Comparison of ENCODE assay signal across 1 cellular context in the genomic region with DNA sequence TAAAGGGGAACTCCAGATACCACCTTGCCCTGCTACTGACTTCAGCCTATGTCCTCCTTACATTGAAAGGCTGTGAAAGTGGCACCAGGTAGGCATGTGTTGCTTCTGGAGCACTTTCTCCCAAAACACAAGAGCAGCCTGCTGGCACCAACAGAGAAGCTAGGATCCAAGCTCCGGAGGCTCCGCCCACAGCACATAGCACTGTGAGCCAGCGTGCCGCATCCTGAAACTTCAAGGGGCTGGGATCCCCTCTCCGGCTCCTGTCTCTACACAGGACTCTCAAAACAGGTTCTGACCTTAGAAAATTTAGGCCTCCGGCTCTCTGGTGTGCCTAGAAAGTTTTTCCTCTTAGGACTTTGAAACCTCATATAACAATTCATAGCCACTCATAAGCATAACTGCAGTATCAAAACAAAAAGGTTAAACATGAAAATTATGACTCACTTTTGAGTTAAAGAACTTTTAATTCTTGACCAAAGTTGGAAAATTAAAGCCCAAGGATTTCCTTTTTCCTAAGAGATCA.
TF ChIP-seq lines count a peak whose summit lies in the region.

No MANE protein-coding gene starts in this region.

TF ChIP-seq in WTC11, 78 proteins besides CTCF, POLR2A, EP300 and RAD21 (continued from another document):
- TF ChIP-seq, protein P1, sequence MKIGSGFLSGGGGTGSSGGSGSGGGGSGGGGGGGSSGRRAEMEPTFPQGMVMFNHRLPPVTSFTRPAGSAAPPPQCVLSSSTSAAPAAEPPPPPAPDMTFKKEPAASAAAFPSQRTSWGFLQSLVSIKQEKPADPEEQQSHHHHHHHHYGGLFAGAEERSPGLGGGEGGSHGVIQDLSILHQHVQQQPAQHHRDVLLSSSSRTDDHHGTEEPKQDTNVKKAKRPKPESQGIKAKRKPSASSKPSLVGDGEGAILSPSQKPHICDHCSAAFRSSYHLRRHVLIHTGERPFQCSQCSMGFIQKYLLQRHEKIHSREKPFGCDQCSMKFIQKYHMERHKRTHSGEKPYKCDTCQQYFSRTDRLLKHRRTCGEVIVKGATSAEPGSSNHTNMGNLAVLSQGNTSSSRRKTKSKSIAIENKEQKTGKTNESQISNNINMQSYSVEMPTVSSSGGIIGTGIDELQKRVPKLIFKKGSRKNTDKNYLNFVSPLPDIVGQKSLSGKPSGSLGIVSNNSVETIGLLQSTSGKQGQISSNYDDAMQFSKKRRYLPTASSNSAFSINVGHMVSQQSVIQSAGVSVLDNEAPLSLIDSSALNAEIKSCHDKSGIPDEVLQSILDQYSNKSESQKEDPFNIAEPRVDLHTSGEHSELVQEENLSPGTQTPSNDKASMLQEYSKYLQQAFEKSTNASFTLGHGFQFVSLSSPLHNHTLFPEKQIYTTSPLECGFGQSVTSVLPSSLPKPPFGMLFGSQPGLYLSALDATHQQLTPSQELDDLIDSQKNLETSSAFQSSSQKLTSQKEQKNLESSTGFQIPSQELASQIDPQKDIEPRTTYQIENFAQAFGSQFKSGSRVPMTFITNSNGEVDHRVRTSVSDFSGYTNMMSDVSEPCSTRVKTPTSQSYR (CRISPR knock-in tag; IDR thresholded peaks at IDR 0.05), result no peak
- TF ChIP-seq FOXK1 (CRISPR knock-in tag; IDR thresholded peaks at IDR 0.05) (no peak), CBFB (CRISPR knock-in tag; IDR thresholded peaks at IDR 0.05; ENCODE audit: low read depth) (no peak)
